ENCODE assay signal across 8 cellular contexts in genomic region chr2:218289639-218290315, GRCh38. TPM values are rescaled to one million over a fixed set of nuclear protein-coding genes. Genes with fewer than 3 reads are reported as not detected.
DNase-seq lines count a peak whose midpoint lies in the region; ATAC-seq, FAIRE-seq and TF ChIP-seq lines count a peak whose summit lies in the region.

No MANE protein-coding gene starts in this region.

- H3K56ac ChIP-seq in IMR-90 (ENCODE audit: extremely low read depth, insufficient read depth, low read length), result peak overlapping the region; percentile 49; the same call in 1 of the 2 replicates

- H2AK5ac ChIP-seq in IMR-90 (ENCODE audit: low read depth, low read length), result peak overlapping the region; percentile 33; the same call in 1 of the 2 replicates

- dilution Hi-C loops in IMR-90 (cut with HindIII; ENCODE audit: low sequenced_read_pairs, unreplicated experiment), result no loop called here

- H3K27me3 Mint-ChIP-seq in stimulated activated naive CD8-positive, alpha-beta T cell treated with anti-CD3 and anti-CD28 coated beads, Interleukin-15, amount 100 ng/mL, for 72 hours, result no peaks in the 10 kb centered on the region

- intact Hi-C loops in IMR-90 (cut with micrococcal nuclease), result loop anchor here (5.0 kb wide), 1 partner anchor 358 kb away; no protein-coding TSS in a partner anchor

- no peaks in the 10 kb centered on the region for H3K9me3 ChIP-seq in IMR-90 (ENCODE audit: control insufficient read depth, insufficient read depth, low read length)

- no peak overlapping the region for H2BK20ac ChIP-seq in IMR-90 (ENCODE audit: low read depth, low read length)

- no peak for TF ChIP-seq RAD21 in IMR-90 (IDR thresholded peaks at IDR 0.05; ENCODE audit: low read length)

- H3K4me1 ChIP-seq in IMR-90 (ENCODE audit: control insufficient read depth, insufficient read depth, low read length), result peaks cover 30% of the 10 kb centered on the region

- TF ChIP-seq POLR2A in IMR-90 (IDR thresholded peaks at IDR 0.05; ENCODE audit: low read depth, low read length), result no peak

- H2BK15ac ChIP-seq in IMR-90 (ENCODE audit: low read depth, low read length), result no peak overlapping the region

- peak overlapping the region; percentile 30; the same call in 1 of the 2 replicates for H3K27ac ChIP-seq in IMR-90 (ENCODE audit: insufficient read depth, low read length)

- no peak for FAIRE-seq in urothelium cell line (lab: Jason Lieb, UNC)

- H3K4me3 ChIP-seq in IMR-90 (ENCODE audit: insufficient read depth, low read depth, low read length), result no peak overlapping the region

- H3K9me3 Mint-ChIP-seq in stimulated activated naive CD8-positive, alpha-beta T cell treated with anti-CD3 and anti-CD28 coated beads, Interleukin-15, amount 100 ng/mL, for 72 hours, result no peaks in the 10 kb centered on the region

- peak overlapping the region; percentile 18; the same call in 1 of the 2 replicates for H3K9ac ChIP-seq in IMR-90 (ENCODE audit: low read depth, low read length)

- H2BK5ac ChIP-seq in IMR-90 (ENCODE audit: low read depth, low read length, poor library complexity, severe bottlenecking), result peak overlapping the region; percentile 3

- peak overlapping the region; percentile 92 for H3K4me2 ChIP-seq in IMR-90 (ENCODE audit: low read depth, low read length)

- H2AFZ ChIP-seq in IMR-90 (replicated peaks; ENCODE audit: low read length, poor library complexity), result no peak overlapping the region

- H2AK9ac ChIP-seq in IMR-90 (replicated peaks; ENCODE audit: low read depth, low read length, poor library complexity), result peak overlapping the region; percentile 81

- in situ Hi-C loops in IMR-90 (cut with MboI; ENCODE audit: low sequenced_read_pairs), result no loop called here

- 0 out of 4 replicates have a peak overlapping the region, but pooled peaks of 1 of the 2 experiments have one; percentile 2 for H4K8ac ChIP-seq in IMR-90 (ENCODE audit: low read depth in 2 of 2, low read length in 2 of 2)

- no peaks in the 10 kb centered on the region for H3K27me3 ChIP-seq in IMR-90 (ENCODE audit: control insufficient read depth, insufficient read depth, low read length)

- peak overlapping the region; percentile 79 for H3K23ac ChIP-seq in IMR-90 (ENCODE audit: low read depth, low read length)

- H2BK120ac ChIP-seq in IMR-90 (ENCODE audit: low read depth, low read length), result no peak overlapping the region

- no peak overlapping the region for H4K5ac ChIP-seq in IMR-90 (ENCODE audit: low read depth, low read length)

- H3K4me3 Mint-ChIP-seq in stimulated activated naive CD8-positive, alpha-beta T cell treated with anti-CD3 and anti-CD28 coated beads, Interleukin-15, amount 100 ng/mL, for 72 hours, result peak overlapping the region; percentile 90 to 93

- peak overlapping the region; percentile 43; the same call in 1 of the 2 replicates for H3K14ac ChIP-seq in IMR-90 (replicated peaks; ENCODE audit: low read depth, low read length)

- no peak overlapping the region for H3K18ac ChIP-seq in IMR-90 (ENCODE audit: low read depth, low read length)

- peaks cover 91% of the 10 kb centered on the region for H3K4me1 Mint-ChIP-seq in stimulated activated naive CD8-positive, alpha-beta T cell treated with anti-CD3 and anti-CD28 coated beads, Interleukin-15, amount 100 ng/mL, for 72 hours

- H3K9me1 ChIP-seq in IMR-90 (ENCODE audit: insufficient read depth, low read length), result peaks cover 18% of the 10 kb centered on the region

- H4K91ac ChIP-seq in IMR-90 (ENCODE audit: insufficient read depth, low read depth, low read length), result no peak overlapping the region

- POLR2A ChIA-PET in IMR-90 (lab: Charles Lee; ENCODE audit: unreplicated experiment), result no interaction called here

- ATAC-seq in IMR-90 (ENCODE audit: low read depth), result no peak
- ATAC-seq in stimulated activated naive CD8-positive, alpha-beta T cell treated with anti-CD3 and anti-CD28 coated beads, Interleukin-15, amount 100 ng/mL, for 72 hours, result no peak
- ATAC-seq in HG03095 (IDR thresholded peaks at IDR 0.05; ENCODE audit: unreplicated experiment), result no peak

- H3K27ac Mint-ChIP-seq in stimulated activated naive CD8-positive, alpha-beta T cell treated with anti-CD3 and anti-CD28 coated beads, Interleukin-15, amount 100 ng/mL, for 72 hours, result peak overlapping the region in 1 of 2 donors; percentile 62

- TF ChIP-seq CTCF in IMR-90 (conservative IDR thresholded peaks at IDR 0.05; ENCODE audit: low read depth, low read length), result no peak

- CTCF ChIA-PET in IMR-90 (lab: Yijun Ruan, JAX), result no interaction called here

- BruUV-seq in IMR-90 (replicated peaks; lab: Mats Ljungman, UMichigan), result no TSS peak

- peak; percentile 36 for DNase-seq in IMR-90
- peak; percentile 85 for DNase-seq in amniotic epithelial cell (ENCODE audit: low read depth)
- peak; percentile 63 for DNase-seq in kidney tubule cell (ENCODE audit: low spot score)
- DNase-seq in stimulated activated naive CD8-positive, alpha-beta T cell treated with anti-CD3 and anti-CD28 coated beads, Interleukin-15, amount 100 ng/mL, for 72 hours, result no peak
- DNase-seq in urothelium cell line (ENCODE audit: low spot score), result no peak
- no peak for DNase-seq in NAMALWA (ENCODE audit: low spot score)
- no peak for DNase-seq in NCI-H187 treated with DMSO at 0.1 percent for 48 hours (lab: John Stamatoyannopoulos, UW)

- H4K20me1 ChIP-seq in IMR-90 (ENCODE audit: insufficient read depth, low read length), result peaks cover 18% of the 10 kb centered on the region

- no CpG with 5 or more reads among the region's 6 CpGs for WGBS in IMR-90 (ENCODE audit: extremely low coverage in 2 of 2, insufficient read length in 1 of 2), 2 experiments

- peak overlapping the region; percentile 92; the same call in 1 of the 2 replicates for H3K4ac ChIP-seq in IMR-90 (ENCODE audit: low read depth, low read length)

- peaks cover 28 to 55% of the 10 kb centered on the region in 2 experiments for H3K79me1 ChIP-seq in IMR-90 (ENCODE audit: low read depth in 1 of 2, low read length in 2 of 2)

- no peaks in the 10 kb centered on the region for H3K36me3 ChIP-seq in IMR-90 (ENCODE audit: control insufficient read depth, insufficient read depth, low read length)

TF ChIP-seq in IMR-90, 13 proteins besides CTCF, POLR2A, EP300 and RAD21:
- TF ChIP-seq MXI1 (IDR thresholded peaks at IDR 0.05; ENCODE audit: borderline replicate concordance, low read depth, low read length) (no peak), MAFK (IDR thresholded peaks at IDR 0.05; ENCODE audit: low read depth, low read length) (no peak), RFX5 (IDR thresholded peaks at IDR 0.05; ENCODE audit: low read depth, low read length) (peak; percentile 56; the same call in 1 of the 2 replicates)

RNA-seq across cellular contexts. Expression of gene TMBIM1, which starts 2.5 kb away (rescaled TPM):
- total RNA-seq in IMR-90 (2012; rRNA removed), result 78.6 and 102 TPM in 2 replicates
- polyA plus RNA-seq in IMR-90 (2012; rRNA removed), result 81.2 and 84.6 TPM in 2 replicates
- polyA plus RNA-seq in IMR-90 (2012; cell fraction: cytosol; rRNA removed), result 29.3 and 57.5 TPM in 2 replicates
- polyA plus RNA-seq in IMR-90 (2012; cell fraction: nucleus; rRNA removed; ENCODE audit: low replicate concordance), result 45.5 and 46.8 TPM in 2 replicates

RNA-seq across cellular contexts. Expression of gene PNKD, which starts 19.5 kb away (rescaled TPM):
- total RNA-seq in IMR-90 (2012; rRNA removed), result 19.2 and 22.2 TPM in 2 replicates
- 68.5 and 70.1 TPM in 2 replicates for polyA plus RNA-seq in IMR-90 (2012; rRNA removed)
- polyA plus RNA-seq in IMR-90 (2012; cell fraction: cytosol; rRNA removed), result 86.1 and 87.9 TPM in 2 replicates
- 29.9 and 38.4 TPM in 2 replicates for polyA plus RNA-seq in IMR-90 (2012; cell fraction: nucleus; rRNA removed; ENCODE audit: low replicate concordance)

RNA-seq across cellular contexts. Expression of gene AAMP, which starts 19.8 kb away (rescaled TPM):
- total RNA-seq in IMR-90 (2012; rRNA removed), result 112 and 118 TPM in 2 replicates
- 104 and 108 TPM in 2 replicates for polyA plus RNA-seq in IMR-90 (2012; rRNA removed)
- 132 and 175 TPM in 2 replicates for polyA plus RNA-seq in IMR-90 (2012; cell fraction: cytosol; rRNA removed)
- polyA plus RNA-seq in IMR-90 (2012; cell fraction: nucleus; rRNA removed; ENCODE audit: low replicate concordance), result 140 and 213 TPM in 2 replicates

RNA-seq across cellular contexts. Expression of gene GPBAR1, which starts 29.0 kb away (rescaled TPM):
- total RNA-seq in IMR-90 (2012; rRNA removed), result under 0.01 TPM in 1 of 2 replicates, not detected in the other
- 0.13 and 0.21 TPM in 2 replicates for polyA plus RNA-seq in IMR-90 (2012; rRNA removed)
- polyA plus RNA-seq in IMR-90 (2012; cell fraction: cytosol; rRNA removed), result 0.05 and 0.13 TPM in 2 replicates
- polyA plus RNA-seq in IMR-90 (2012; cell fraction: nucleus; rRNA removed; ENCODE audit: low replicate concordance), result 0.56 and 2.4 TPM in 2 replicates

Comparison
In these comparisons a context has a peak if more than half of its experiments do, and no peak if none do; other contexts are left out.
1. DNase-seq: peak in IMR-90 (single experiment), amniotic epithelial cell (single experiment) and kidney tubule cell (single experiment); none in stimulated activated naive CD8-positive, alpha-beta T cell treated with anti-CD3 and anti-CD28 coated beads, Interleukin-15, amount 100 ng/mL, for 72 hours (0 of 2), urothelium cell line (single experiment), NAMALWA (single experiment) and NCI-H187 treated with DMSO at 0.1 percent for 48 hours (single experiment).